1 cellular context compared by ENCODE assay signal in the genomic region with DNA sequence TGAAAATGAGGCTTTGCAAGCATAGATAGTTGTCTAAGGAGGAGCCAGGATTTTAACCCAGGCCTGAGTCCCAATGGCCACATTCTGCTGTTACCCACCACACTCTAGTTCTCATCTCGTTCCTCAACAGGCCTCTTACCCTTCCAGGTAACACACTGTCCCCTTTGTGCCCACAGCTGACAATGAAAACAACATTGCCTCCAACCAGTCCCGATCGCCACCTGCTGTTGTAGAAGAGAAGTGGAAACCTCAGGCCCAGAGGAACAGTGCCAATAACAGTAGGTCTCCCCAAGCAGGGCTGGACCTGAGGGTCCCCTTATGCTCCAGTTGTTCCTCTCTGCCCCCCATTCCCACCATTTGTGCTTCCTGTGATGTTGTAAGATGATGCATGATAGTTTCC.
TF ChIP-seq lines count a peak whose summit lies in the region.

No MANE protein-coding gene starts in this region.

TF ChIP-seq in HepG2, 621 proteins besides CTCF, POLR2A, EP300 and RAD21 (continued from another document):
- 0 out of 4 replicates have a peak, but pooled peaks of 1 of the 2 experiments have one; percentile 22 for TF ChIP-seq HMGXB4 (CRISPR knock-in tag; IDR thresholded peaks at IDR 0.05; ENCODE audit: borderline replicate concordance in 1 of 2, low read depth in 1 of 2)
- TF ChIP-seq GATAD2A (CRISPR knock-in tag; IDR thresholded peaks at IDR 0.05) = peak; percentile 40; the same call in 1 of the 2 replicates
- TF ChIP-seq SETDB1 (CRISPR knock-in tag; IDR thresholded peaks at IDR 0.05; ENCODE audit: borderline replicate concordance) = no peak
- peak; percentile 60; the same call in 1 of the 2 replicates for TF ChIP-seq FOXO1 (CRISPR knock-in tag; IDR thresholded peaks at IDR 0.05)
- TF ChIP-seq, protein P1, sequence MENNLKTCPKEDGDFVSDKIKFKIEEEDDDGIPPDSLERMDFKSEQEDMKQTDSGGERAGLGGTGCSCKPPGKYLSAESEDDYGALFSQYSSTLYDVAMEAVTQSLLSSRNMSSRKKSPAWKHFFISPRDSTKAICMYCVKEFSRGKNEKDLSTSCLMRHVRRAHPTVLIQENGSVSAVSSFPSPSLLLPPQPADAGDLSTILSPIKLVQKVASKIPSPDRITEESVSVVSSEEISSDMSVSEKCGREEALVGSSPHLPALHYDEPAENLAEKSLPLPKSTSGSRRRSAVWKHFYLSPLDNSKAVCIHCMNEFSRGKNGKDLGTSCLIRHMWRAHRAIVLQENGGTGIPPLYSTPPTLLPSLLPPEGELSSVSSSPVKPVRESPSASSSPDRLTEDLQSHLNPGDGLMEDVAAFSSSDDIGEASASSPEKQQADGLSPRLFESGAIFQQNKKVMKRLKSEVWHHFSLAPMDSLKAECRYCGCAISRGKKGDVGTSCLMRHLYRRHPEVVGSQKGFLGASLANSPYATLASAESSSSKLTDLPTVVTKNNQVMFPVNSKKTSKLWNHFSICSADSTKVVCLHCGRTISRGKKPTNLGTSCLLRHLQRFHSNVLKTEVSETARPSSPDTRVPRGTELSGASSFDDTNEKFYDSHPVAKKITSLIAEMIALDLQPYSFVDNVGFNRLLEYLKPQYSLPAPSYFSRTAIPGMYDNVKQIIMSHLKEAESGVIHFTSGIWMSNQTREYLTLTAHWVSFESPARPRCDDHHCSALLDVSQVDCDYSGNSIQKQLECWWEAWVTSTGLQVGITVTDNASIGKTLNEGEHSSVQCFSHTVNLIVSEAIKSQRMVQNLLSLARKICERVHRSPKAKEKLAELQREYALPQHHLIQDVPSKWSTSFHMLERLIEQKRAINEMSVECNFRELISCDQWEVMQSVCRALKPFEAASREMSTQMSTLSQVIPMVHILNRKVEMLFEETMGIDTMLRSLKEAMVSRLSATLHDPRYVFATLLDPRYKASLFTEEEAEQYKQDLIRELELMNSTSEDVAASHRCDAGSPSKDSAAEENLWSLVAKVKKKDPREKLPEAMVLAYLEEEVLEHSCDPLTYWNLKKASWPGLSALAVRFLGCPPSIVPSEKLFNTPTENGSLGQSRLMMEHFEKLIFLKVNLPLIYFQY (CRISPR knock-in tag; IDR thresholded peaks at IDR 0.05; ENCODE audit: borderline replicate concordance) = no peak
- peak; percentile 29; the same call in 1 of the 2 replicates for TF ChIP-seq SAP130 (CRISPR knock-in tag; IDR thresholded peaks at IDR 0.05; ENCODE audit: low read depth)
- no peak for TF ChIP-seq ZNF138 (CRISPR knock-in tag; IDR thresholded peaks at IDR 0.05; ENCODE audit: low read depth)
TF ChIP-seq in HepG2: peak in this region for 19.
